23 cellular contexts compared by ENCODE assay signal in genomic region chr3:122391674-122392446, GRCh38.
"Had no signal": no experiment of that assay in that cellular context is flagged by ENCODE, and none has a peak within 500 bp of the region (broad histone marks: within the 10 kb centered on the region; RNA-seq: fewer than 3 reads in every experiment).

No MANE protein-coding gene starts in this region.

- H3K4me3 Mint-ChIP-seq: activated CD4-positive, alpha-beta memory T cell treated with anti-CD3 and anti-CD28 coated beads, Interleukin-2, amount 10 ng/mL, durations not matched to agents 7 days and 5 days; activated naive CD8-positive, alpha-beta T cell treated with anti-CD3 and anti-CD28 coated beads for 36 hours; naive thymus-derived CD4-positive, alpha-beta T cell; stimulated activated memory B cell treated with anti-CD40 and anti-IgM and Interleukin-4, amounts not matched to agents 10 μg/mL and 1 μg/mL and 100 μg/mL, for 72 hours had no signal

- H3K36me3 ChIP-seq: breast epithelium, left lung, ovary, upper lobe of left lung had no signal

- ATAC-seq: left lung; naive thymus-derived CD4-positive, alpha-beta T cell; sciatic nerve; stimulated activated memory B cell treated with anti-CD40 and anti-IgM and Interleukin-4, amounts not matched to agents 10 μg/mL and 1 μg/mL and 100 μg/mL, for 72 hours had no signal

- H3K27ac Mint-ChIP-seq: activated CD4-positive, alpha-beta memory T cell treated with anti-CD3 and anti-CD28 coated beads, Interleukin-2, amount 10 ng/mL, durations not matched to agents 7 days and 5 days; activated naive CD8-positive, alpha-beta T cell treated with anti-CD3 and anti-CD28 coated beads for 36 hours; stimulated activated memory B cell treated with anti-CD40 and anti-IgM and Interleukin-4, amounts not matched to agents 10 μg/mL and 1 μg/mL and 100 μg/mL, for 72 hours had no signal

- DNase-seq: activated CD4-positive, alpha-beta memory T cell treated with anti-CD3 and anti-CD28 coated beads, Interleukin-2, amount 10 ng/mL, durations not matched to agents 7 days and 5 days; activated CD4-positive, alpha-beta T cell treated with anti-CD3 and anti-CD28 coated beads for 48 hours; activated CD4-positive, CD25-positive, alpha-beta regulatory T cell; activated CD8-positive, alpha-beta memory T cell treated with anti-CD3 and anti-CD28 coated beads, Interleukin-2, amount 50 U/mL, for 4 hours; activated gamma-delta T cell treated with Interleukin-2 at 50 U/mL for 16 hours; activated naive CD8-positive, alpha-beta T cell treated with anti-CD3 and anti-CD28 coated beads for 36 hours; cerebellar nuclear complex; cortex of kidney; erythroblast; head of caudate nucleus; kidney; left lung; naive thymus-derived CD4-positive, alpha-beta T cell; ovary; spleen; stimulated activated CD4-positive, alpha-beta T cell treated with anti-CD3 and anti-CD28 coated beads, Interleukin-4, amount 100 ng/mL, for 4 hours; T-helper 1 cell; T-helper 9 cell; testis; upper lobe of left lung had no signal

- H3K9me3 ChIP-seq: breast epithelium, left lung, ovary, spleen, testis, upper lobe of left lung had no signal

- H3K27me3 ChIP-seq: breast epithelium, left lung, ovary, spleen, testis, upper lobe of left lung had no signal

- H3K27me3 Mint-ChIP-seq: activated CD4-positive, alpha-beta memory T cell treated with anti-CD3 and anti-CD28 coated beads, Interleukin-2, amount 10 ng/mL, durations not matched to agents 7 days and 5 days; activated naive CD8-positive, alpha-beta T cell treated with anti-CD3 and anti-CD28 coated beads for 36 hours; naive thymus-derived CD4-positive, alpha-beta T cell; stimulated activated memory B cell treated with anti-CD40 and anti-IgM and Interleukin-4, amounts not matched to agents 10 μg/mL and 1 μg/mL and 100 μg/mL, for 72 hours had no signal

- H3K27ac ChIP-seq: breast epithelium, left lung, ovary had no signal

- H3K9me3 Mint-ChIP-seq: activated CD4-positive, alpha-beta memory T cell treated with anti-CD3 and anti-CD28 coated beads, Interleukin-2, amount 10 ng/mL, durations not matched to agents 7 days and 5 days; activated naive CD8-positive, alpha-beta T cell treated with anti-CD3 and anti-CD28 coated beads for 36 hours; naive thymus-derived CD4-positive, alpha-beta T cell; stimulated activated memory B cell treated with anti-CD40 and anti-IgM and Interleukin-4, amounts not matched to agents 10 μg/mL and 1 μg/mL and 100 μg/mL, for 72 hours had no signal

- H3K4me3 ChIP-seq: breast epithelium, left lung, ovary, spleen, testis, upper lobe of left lung had no signal

- H3K4me1 ChIP-seq: breast epithelium, upper lobe of left lung had no signal
